Comparison of ENCODE assay signal across 16 cellular contexts in the genomic region with DNA sequence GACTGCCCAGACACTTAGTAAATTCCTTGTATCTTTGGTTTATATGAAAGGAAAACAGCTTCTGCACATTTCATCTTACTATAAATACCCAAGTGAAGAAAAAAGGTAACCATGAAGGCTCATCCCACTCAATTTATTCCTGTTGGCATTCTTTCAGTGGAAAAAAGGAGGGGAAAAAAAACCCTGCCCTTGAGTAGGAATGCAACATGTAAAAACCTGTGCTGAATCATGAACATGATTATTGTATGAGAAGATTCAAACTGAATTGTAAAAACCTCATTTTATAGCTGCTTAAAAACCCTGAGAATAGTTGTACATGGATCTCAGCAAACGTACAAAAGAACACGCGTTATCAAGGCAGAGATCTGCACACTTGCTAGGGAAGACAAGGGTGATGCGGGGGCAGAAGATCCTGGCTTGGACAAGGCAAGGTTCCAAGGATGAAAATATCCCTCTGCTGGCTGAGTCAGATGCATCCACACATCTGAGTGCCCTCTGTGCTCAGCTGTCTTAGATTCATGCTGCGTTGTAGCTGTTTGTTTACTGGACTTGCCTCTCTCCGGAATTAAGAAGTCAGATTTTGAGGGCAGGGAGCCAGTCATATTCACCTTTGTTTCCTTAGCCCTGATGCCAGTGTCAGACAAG.
DNase-seq lines count a peak whose midpoint lies in the region; ATAC-seq, FAIRE-seq and TF ChIP-seq lines count a peak whose summit lies in the region.
"Had no signal": no experiment of that assay in that cellular context is flagged by ENCODE, and none has a peak within 500 bp of the region (broad histone marks: within the 10 kb centered on the region; RNA-seq: fewer than 3 reads in every experiment).

No MANE protein-coding gene starts in this region.

- TF ChIP-seq CTCF in fibroblast of villous mesenchyme (IDR thresholded peaks at IDR 0.05; ENCODE audit: insufficient read depth, low read depth, low read length) (peak; percentile 18), gastrocnemius medialis (IDR thresholded peaks at IDR 0.05 in 4 of 5, conservative IDR thresholded peaks at IDR 0.05 in 1 of 5) (no peak)

- H3K27me3 ChIP-seq in gastrocnemius medialis: no peaks in the 10 kb centered on the region
- H3K27me3 ChIP-seq: ascending aorta, neutrophil had no signal

- in situ Hi-C loops in gastrocnemius medialis (cut with MboI; ENCODE audit: low sequenced_read_pairs in 4 of 4): loop anchor here in 1 of 4 donors (25.0 kb wide), 1 partner anchor 95 kb away; no protein-coding TSS in a partner anchor

- ATAC-seq in gastrocnemius medialis: peak; percentile 58 to 75
- ATAC-seq in GM21381 (IDR thresholded peaks at IDR 0.05; ENCODE audit: unreplicated experiment): no peak
- ATAC-seq in HG03460 (IDR thresholded peaks at IDR 0.05; ENCODE audit: unreplicated experiment): no peak
- ATAC-seq: stimulated activated naive CD8-positive, alpha-beta T cell treated with anti-CD3 and anti-CD28 coated beads, Interleukin-15, Interleukin-2, amounts not matched to agents 100 U/mL and 50 U/mL, for 24 hours; WTC11 had no signal

- H3K27ac ChIP-seq in gastrocnemius medialis: no peak overlapping the region
- H3K27ac ChIP-seq: ascending aorta, neutrophil had no signal

- no peaks in the 10 kb centered on the region for H3K9me3 ChIP-seq in gastrocnemius medialis
- H3K9me3 ChIP-seq: ascending aorta, neutrophil had no signal

- intact Hi-C loops in gastrocnemius medialis (cut with DNase I; ENCODE audit: low total_unique reads): no loop called here

- H3K4me3 ChIP-seq in fibroblast of villous mesenchyme (ENCODE audit: low read depth, low read length): no peak overlapping the region
- no peak overlapping the region for H3K4me3 ChIP-seq in gastrocnemius medialis
- H3K4me3 ChIP-seq: ascending aorta had no signal

- peak; percentile 98 for FAIRE-seq in H54 (lab: Jason Lieb, UNC)
- FAIRE-seq: kidney had no signal

- TF ChIP-seq POLR2A in H54 (IDR thresholded peaks at IDR 0.05; ENCODE audit: low read depth, low read length) (no peak), gastrocnemius medialis (IDR thresholded peaks at IDR 0.05) (no peak)

- H3K4me1 ChIP-seq in gastrocnemius medialis: peaks cover 4 to 6% of the 10 kb centered on the region in 2 donors
- H3K4me1 ChIP-seq: ascending aorta had no signal

- DNase-seq in H54 (ENCODE audit: insufficient read length, low spot score) (peak; percentile 28), amniotic stem cell (lab: John Stamatoyannopoulos, UW) (peak; percentile 3), fibroblast of villous mesenchyme (ENCODE audit: low read depth) (peak; percentile 72), gastrocnemius medialis (no peak), NCI-H1048 (lab: John Stamatoyannopoulos, UW) (no peak), RKO (ENCODE audit: low spot score) (no peak)
- DNase-seq: activated T-cell treated with anti-CD3 and anti-CD28 coated beads, Interleukin-2, amount 50 U/mL, for 24 hours; erythroblast; Kasumi-1; kidney; stimulated activated naive CD8-positive, alpha-beta T cell treated with anti-CD3 and anti-CD28 coated beads, Interleukin-15, Interleukin-2, amounts not matched to agents 100 U/mL and 50 U/mL, for 24 hours had no signal

- H3K36me3 ChIP-seq in gastrocnemius medialis: no peaks in the 10 kb centered on the region
- H3K36me3 ChIP-seq: ascending aorta, neutrophil had no signal

Comparison
In these comparisons a context has a peak if more than half of its experiments do, and no peak if none do; other contexts are left out.
1. DNase-seq: peak in H54 (single experiment), amniotic stem cell (single experiment) and fibroblast of villous mesenchyme (single experiment); none in gastrocnemius medialis (0 of 2), NCI-H1048 (single experiment) and RKO (single experiment).
2. ATAC-seq: peak in gastrocnemius medialis (2 of 2); none in GM21381 (single experiment) and HG03460 (single experiment).